Comparison of ENCODE assay signal across 10 cellular contexts in the genomic region with DNA sequence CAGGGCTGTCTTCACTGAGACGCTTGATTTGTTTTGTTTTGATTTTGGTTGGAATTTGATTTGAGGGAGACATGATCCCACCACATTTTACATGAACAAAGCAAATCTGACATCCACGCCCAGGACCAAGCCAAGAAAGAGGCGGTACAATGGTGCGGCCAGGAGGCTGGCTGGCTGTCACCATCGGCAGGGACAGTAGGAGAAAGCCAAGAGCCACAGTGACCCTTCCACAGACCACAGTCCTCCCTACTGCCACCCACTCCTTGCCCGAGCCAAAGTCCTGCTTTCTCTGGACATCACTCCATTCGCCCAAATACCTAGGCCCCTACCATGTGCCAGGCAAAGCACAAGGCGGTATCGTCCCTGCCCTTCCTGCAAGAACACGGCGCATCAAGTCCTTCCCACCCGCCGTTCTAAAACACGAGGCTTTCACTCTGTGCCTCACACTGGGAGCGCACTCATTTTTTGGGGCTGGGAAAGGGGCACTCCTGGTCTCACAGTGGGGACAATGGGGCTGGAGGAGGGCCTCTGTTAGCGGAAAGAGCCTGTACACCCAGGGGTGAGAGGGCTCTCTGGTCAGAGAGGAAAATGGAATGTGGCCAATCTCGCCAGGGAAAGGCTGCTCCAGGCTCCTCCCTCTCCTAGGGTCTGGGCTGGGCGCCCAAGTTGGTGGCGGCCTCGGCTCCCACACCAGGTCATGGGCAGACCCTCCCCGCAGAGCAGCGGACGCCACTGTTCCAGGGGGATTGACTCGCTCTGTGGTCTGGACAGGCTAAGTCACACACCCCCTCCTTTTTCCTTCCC. TPM values are rescaled to one million over a fixed set of nuclear protein-coding genes. Genes with fewer than 3 reads are reported as not detected.
DNase-seq lines count a peak whose midpoint lies in the region; ATAC-seq and TF ChIP-seq lines count a peak whose summit lies in the region.
"Had no signal": no experiment of that assay in that cellular context is flagged by ENCODE, and none has a peak within 500 bp of the region (broad histone marks: within the 10 kb centered on the region; RNA-seq: fewer than 3 reads in every experiment).

No MANE protein-coding gene starts in this region.

- H3K4me3 Mint-ChIP-seq in GM23338 (no peak overlapping the region; the same call in 2 of the 3 replicates), progenitor cell of endocrine pancreas (ENCODE audit: low read depth) (no peak overlapping the region), CD14-positive monocyte (no peak overlapping the region)

- H3K4me1 ChIP-seq in GM23338 (ENCODE audit: insufficient read depth) (peaks cover 69% of the 10 kb centered on the region), body of pancreas (peaks cover 43% of the 10 kb centered on the region), iPS-20b (ENCODE audit: insufficient read depth, low read length) (peaks cover 60% of the 10 kb centered on the region)

- no peaks in the 10 kb centered on the region for H3K9me2 ChIP-seq in GM23338 (ENCODE audit: insufficient read depth)

- H3K4me1 Mint-ChIP-seq in GM23338 (peaks cover 69% of the 10 kb centered on the region), progenitor cell of endocrine pancreas (ENCODE audit: low read depth) (peaks cover 61% of the 10 kb centered on the region), CD14-positive monocyte (peaks cover 25% of the 10 kb centered on the region)

- intact Hi-C loops in body of pancreas (cut with DNase I) = no loop called here
- intact Hi-C loops in CD14-positive monocyte (cut with micrococcal nuclease) = no loop called here
- intact Hi-C loops in left colon (cut with DNase I, micrococcal nuclease) = no loop called here

- no peaks in the 10 kb centered on the region for H3K9me3 ChIP-seq in body of pancreas
- no peaks in the 10 kb centered on the region for H3K9me3 ChIP-seq in iPS-20b (ENCODE audit: insufficient read depth, low read depth, low read length)

- peak; percentile 40 for DNase-seq in GM23338 (ENCODE audit: low spot score)
- DNase-seq in body of pancreas = peak in 2 of 4 donors; percentile 56 to 60
- DNase-seq in progenitor cell of endocrine pancreas (ENCODE audit: low spot score, unreplicated experiment) = no peak
- no peak for DNase-seq in CD14-positive monocyte (ENCODE audit: low spot score)
- DNase-seq in left colon = no peak
- DNase-seq: NCI-H774 had no signal

- peak overlapping the region; percentile 94 for H3K27ac Mint-ChIP-seq in GM23338
- peak overlapping the region; percentile 96 for H3K27ac Mint-ChIP-seq in progenitor cell of endocrine pancreas
- peak overlapping the region in 1 of 7 donors; percentile 1 for H3K27ac Mint-ChIP-seq in CD14-positive monocyte

- no peak for TF ChIP-seq POLR2A in body of pancreas (IDR thresholded peaks at IDR 0.05)

- H3K4me3 ChIP-seq in GM23338 = no peak overlapping the region
- no peak overlapping the region for H3K4me3 ChIP-seq in body of pancreas
- H3K4me3 ChIP-seq in iPS-20b (ENCODE audit: low read length) = no peak overlapping the region; the same call in 1 of the 2 replicates
- H3K4me3 ChIP-seq: lung had no signal

- H3K27me3 ChIP-seq in GM23338 (ENCODE audit: insufficient read depth) (no peaks in the 10 kb centered on the region), body of pancreas (no peaks in the 10 kb centered on the region), iPS-20b (ENCODE audit: insufficient read depth, low read length) (no peaks in the 10 kb centered on the region)

- H3K9me3 Mint-ChIP-seq in GM23338 (no peaks in the 10 kb centered on the region; the same call in 2 of the 3 replicates), progenitor cell of endocrine pancreas (ENCODE audit: low read depth) (no peaks in the 10 kb centered on the region), CD14-positive monocyte (no peaks in the 10 kb centered on the region)

- peak overlapping the region; percentile 86; the same call in 1 of the 2 replicates for H3K9ac ChIP-seq in iPS-20b (ENCODE audit: low read depth, low read length)

- H3K79me2 ChIP-seq in GM23338 (replicated peaks; ENCODE audit: insufficient read depth) = peaks cover 97% of the 10 kb centered on the region

- peaks cover 30% of the 10 kb centered on the region for H3K36me3 Mint-ChIP-seq in GM23338 (ENCODE audit: low read depth)
- peaks cover 15% of the 10 kb centered on the region for H3K36me3 Mint-ChIP-seq in progenitor cell of endocrine pancreas (ENCODE audit: insufficient read depth)
- H3K36me3 Mint-ChIP-seq in CD14-positive monocyte = peaks cover 15 to 50% of the 10 kb centered on the region in 2 donors

- peak overlapping the region; percentile 78 for H3K4me2 ChIP-seq in GM23338

- H3F3A ChIP-seq in GM23338 (replicated peaks; ENCODE audit: low read depth) = peaks cover 15% of the 10 kb centered on the region

- WGBS in body of pancreas, 2 donors = 80 to 89% methylated on average over 22 to 23 of the region's 24 CpGs

- H2AFZ ChIP-seq in GM23338 = no peak overlapping the region

- peaks cover 18% of the 10 kb centered on the region; the same call in 1 of the 2 replicates for H4K20me1 ChIP-seq in GM23338 (replicated peaks; ENCODE audit: insufficient read depth)

- H3K36me3 ChIP-seq in GM23338 (ENCODE audit: insufficient read depth) = peaks cover under 1% of the 10 kb centered on the region; the same call in 1 of the 2 replicates
- no peaks in the 10 kb centered on the region for H3K36me3 ChIP-seq in body of pancreas (replicated peaks in 1 of 2; ENCODE audit: insufficient read depth in 1 of 2, low read depth in 2 of 2)
- peaks cover 27% of the 10 kb centered on the region for H3K36me3 ChIP-seq in iPS-20b (ENCODE audit: insufficient read depth, low read depth, low read length)

- TF ChIP-seq CTCF in GM23338 (conservative IDR thresholded peaks at IDR 0.05; ENCODE audit: low read depth in 2 of 2) = no peak
- TF ChIP-seq CTCF in body of pancreas (IDR thresholded peaks at IDR 0.05) = no peak
- no peak for TF ChIP-seq CTCF in progenitor cell of endocrine pancreas (IDR thresholded peaks at IDR 0.05; ENCODE audit: unreplicated experiment)
- no peak for TF ChIP-seq CTCF in CD14-positive monocyte (IDR thresholded peaks at IDR 0.05)

- H3K27ac ChIP-seq in GM23338 (ENCODE audit: low read depth) (peak overlapping the region; percentile 98), body of pancreas (no peak overlapping the region), iPS-20b (ENCODE audit: low read length) (peak overlapping the region; percentile 79)

- H3K27me3 Mint-ChIP-seq in GM23338 (ENCODE audit: insufficient read depth, low read depth, poor library complexity) = peaks cover 9% of the 10 kb centered on the region
- no peaks in the 10 kb centered on the region for H3K27me3 Mint-ChIP-seq in progenitor cell of endocrine pancreas
- peaks cover 0 to 4% (median 3%) of the 10 kb centered on the region in 3 donors for H3K27me3 Mint-ChIP-seq in CD14-positive monocyte (ENCODE audit: low read depth in 3 of 3)

- ATAC-seq in GM23338 (peak; percentile 21), body of pancreas (peak; percentile 29), GM21619 (IDR thresholded peaks at IDR 0.05; ENCODE audit: unreplicated experiment) (no peak), left colon (no peak), HG03521 (IDR thresholded peaks at IDR 0.05; ENCODE audit: unreplicated experiment) (no peak)

TF ChIP-seq in GM23338, 12 proteins besides CTCF, POLR2A, EP300 and RAD21 (continues in another document):
- TF ChIP-seq ZNF331 (CRISPR knock-in tag; IDR thresholded peaks at IDR 0.05; ENCODE audit: low read depth) = no peak

RNA-seq across cellular contexts. Expression of gene SSBP3, which starts 26.5 kb away (rescaled TPM):
- 47.4 and 59.5 TPM in 2 replicates for total RNA-seq in GM23338 (2014; rRNA removed; shearing (Covaris generic))
- polyA plus RNA-seq in GM23338 (2016; fragmentation: Nextera tagmentation; extraction: Ambion mirVana) (68.6 and 82.3 TPM in 2 replicates), CD14-positive monocyte (1 to 10 TPM; 4.1 to 4.3 TPM)
- total RNA-seq in body of pancreas (10 to 100 TPM in 1 of 2 donors, 1 to 10 TPM in 1; 7.9 to 23.1 TPM), progenitor cell of endocrine pancreas (149 and 161 TPM in 2 replicates), left colon (10 to 100 TPM; 61.7 to 74.2 TPM)

Comparison
In these comparisons a context has a peak if more than half of its experiments do, and no peak if none do; other contexts are left out.
1. ATAC-seq: peak in GM23338 (single experiment) and body of pancreas (single experiment); none in GM21619 (single experiment), left colon (single experiment) and HG03521 (single experiment).
2. H3K27ac ChIP-seq: peak in GM23338 (single experiment) and iPS-20b (single experiment); none in body of pancreas (0 of 4).